In genomic region chr12:68933564-68933893, GRCh38 we compare ENCODE assay signal across 8 cellular contexts. TPM values are rescaled to one million over a fixed set of nuclear protein-coding genes. Genes with fewer than 3 reads are reported as not detected.
DNase-seq lines count a peak whose midpoint lies in the region; ATAC-seq and TF ChIP-seq lines count a peak whose summit lies in the region.

No MANE protein-coding gene starts in this region.

- DNase-seq in CD4-positive, CD25-positive, alpha-beta regulatory T cell: no peak
- DNase-seq in SJSA1 (ENCODE audit: low read depth in 1 of 2, low spot score in 2 of 2) (no peak), fibroblast of mammary gland (ENCODE audit: low read depth) (no peak), NCI-H774 (lab: John Stamatoyannopoulos, UW) (no peak), NCI-H1436 treated with DMSO at 0.1 percent for 48 hours (lab: John Stamatoyannopoulos, UW) (no peak)

- no peaks in the 10 kb centered on the region for H3K9me3 Mint-ChIP-seq in CD4-positive, CD25-positive, alpha-beta regulatory T cell

- TF ChIP-seq CTCF in fibroblast of mammary gland (conservative IDR thresholded peaks at IDR 0.05; ENCODE audit: control insufficient read depth, insufficient read depth, low read depth, low read length): no peak
- TF ChIP-seq CTCF in neutrophil (IDR thresholded peaks at IDR 0.05): no peak

- H3K4me1 Mint-ChIP-seq in CD4-positive, CD25-positive, alpha-beta regulatory T cell: peaks cover 6 to 9% (median 9%) of the 10 kb centered on the region in 4 donors

- ATAC-seq in CD4-positive, CD25-positive, alpha-beta regulatory T cell (ENCODE audit: low read depth in 2 of 2): no peak
- ATAC-seq in HG02852 (IDR thresholded peaks at IDR 0.05; ENCODE audit: unreplicated experiment): no peak
- ATAC-seq in GM18519 (IDR thresholded peaks at IDR 0.05; ENCODE audit: low FRiP score, unreplicated experiment): no peak

- H3K27me3 ChIP-seq in CD4-positive, CD25-positive, alpha-beta regulatory T cell (ENCODE audit: control insufficient read depth, insufficient read depth, low read length): peaks cover 3% of the 10 kb centered on the region
- H3K27me3 ChIP-seq in SJSA1 (replicated peaks) (no peaks in the 10 kb centered on the region; the same call in 1 of the 2 replicates), neutrophil (peaks cover 14% of the 10 kb centered on the region)

- no peaks in the 10 kb centered on the region for H3K36me3 ChIP-seq in CD4-positive, CD25-positive, alpha-beta regulatory T cell (ENCODE audit: control insufficient read depth, insufficient read depth, low read length)
- H3K36me3 ChIP-seq in SJSA1: peaks cover 3% of the 10 kb centered on the region; the same call in 1 of the 2 replicates
- no peaks in the 10 kb centered on the region for H3K36me3 ChIP-seq in neutrophil

- H3K27me3 Mint-ChIP-seq in CD4-positive, CD25-positive, alpha-beta regulatory T cell: peaks cover 11% of the 10 kb centered on the region

- no peak overlapping the region for H3K27ac ChIP-seq in CD4-positive, CD25-positive, alpha-beta regulatory T cell (ENCODE audit: insufficient read depth, low read length, poor library complexity, severe bottlenecking)
- H3K27ac ChIP-seq in SJSA1 (no peak overlapping the region), neutrophil (no peak overlapping the region)

- H3K9me3 ChIP-seq in CD4-positive, CD25-positive, alpha-beta regulatory T cell (ENCODE audit: control insufficient read depth in 2 of 2, low read length in 2 of 2): no peaks in the 10 kb centered on the region
- H3K9me3 ChIP-seq in SJSA1 (replicated peaks) (no peaks in the 10 kb centered on the region), neutrophil (no peaks in the 10 kb centered on the region)

- H3K4me3 ChIP-seq in CD4-positive, CD25-positive, alpha-beta regulatory T cell (ENCODE audit: low read depth, low read length): peak overlapping the region; percentile 63
- peak overlapping the region; percentile 76 for H3K4me3 ChIP-seq in SJSA1
- H3K4me3 ChIP-seq in fibroblast of mammary gland (ENCODE audit: control insufficient read depth, low read depth, low read length): peak overlapping the region; percentile 42
- peak overlapping the region; percentile 77 to 78 for H3K4me3 ChIP-seq in neutrophil (ENCODE audit: low read depth in 1 of 2, low read length in 1 of 2)

- H3K27ac Mint-ChIP-seq in CD4-positive, CD25-positive, alpha-beta regulatory T cell: no peak overlapping the region

- H3K4me1 ChIP-seq in CD4-positive, CD25-positive, alpha-beta regulatory T cell (ENCODE audit: control insufficient read depth, insufficient read depth, low read length, poor library complexity, severe bottlenecking): peaks cover 15% of the 10 kb centered on the region
- H3K4me1 ChIP-seq in SJSA1 (replicated peaks) (peaks cover 20% of the 10 kb centered on the region), neutrophil (ENCODE audit: control insufficient read depth in 1 of 2, insufficient read depth in 1 of 2, low read depth in 1 of 2, low read length in 1 of 2) (peaks cover 9 to 17% of the 10 kb centered on the region in 2 experiments)

- no peaks in the 10 kb centered on the region for H3K36me3 Mint-ChIP-seq in CD4-positive, CD25-positive, alpha-beta regulatory T cell

- H3K4me3 Mint-ChIP-seq in CD4-positive, CD25-positive, alpha-beta regulatory T cell: peak overlapping the region; percentile 72 to 78 (median 76)

RNA-seq across cellular contexts. Expression of gene CPM, which starts 0.6 kb away (rescaled TPM):
- total RNA-seq in CD4-positive, CD25-positive, alpha-beta regulatory T cell: 5.6 TPM
- 1 to 10 TPM; 2.5 to 7.9 (median 5.2) TPM for polyA plus RNA-seq in CD4-positive, CD25-positive, alpha-beta regulatory T cell
- 72.6 and 74.4 TPM in 2 replicates for total RNA-seq in SJSA1 (2014; rRNA removed; shearing (Covaris generic))

Comparison
In these comparisons a context has a peak if more than half of its experiments do, and no peak if none do; other contexts are left out.
1. RNA of gene CPM, which starts 0.6 kb away (total RNA-seq): 72.6 to 74.4 TPM in SJSA1; 5.6 TPM in CD4-positive, CD25-positive, alpha-beta regulatory T cell (single experiment); every median in the first group is over 10 times any median in the second.
2. Peak in every context shown above with its lines, with median percentiles within 50 percentile points of each other: H3K4me3 ChIP-seq.